ENCODE assay signal across 21 cellular contexts in the genomic region with DNA sequence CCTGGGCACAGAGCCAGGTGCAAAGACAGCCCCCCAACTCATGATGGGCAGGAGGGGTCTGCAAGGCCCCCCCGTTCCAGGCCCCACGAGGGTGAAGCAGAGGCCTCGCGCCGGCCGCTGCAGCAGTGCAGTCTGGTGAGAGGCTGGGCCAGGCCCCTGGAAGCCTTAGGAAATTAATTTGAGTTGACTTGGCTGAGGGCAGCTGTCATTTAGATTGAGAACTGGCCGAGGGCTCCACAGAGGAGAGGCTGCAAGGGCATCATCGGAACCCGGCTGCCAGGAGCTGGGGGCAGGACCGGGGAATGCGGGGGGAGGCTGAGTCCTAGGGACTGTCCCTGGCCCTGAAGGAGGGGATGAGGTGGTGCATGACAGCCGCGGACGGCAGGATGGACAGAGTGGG.
"Had no signal": no experiment of that assay in that cellular context is flagged by ENCODE, and none has a peak within 500 bp of the region (broad histone marks: within the 10 kb centered on the region; RNA-seq: fewer than 3 reads in every experiment).

No MANE protein-coding gene starts in this region.

- H3K9me3 Mint-ChIP-seq: activated naive CD4-positive, alpha-beta T cell treated with anti-CD3 and anti-CD28 coated beads for 36 hours; activated T-cell treated with anti-CD3 and anti-CD28 coated beads, Interleukin-2, amount 50 U/mL, for 4 hours; type B pancreatic cell had no signal

- H3K36me3 Mint-ChIP-seq: naive thymus-derived CD8-positive, alpha-beta T cell had no signal

- H3K4me1 Mint-ChIP-seq: naive thymus-derived CD8-positive, alpha-beta T cell had no signal

- H3K27ac ChIP-seq: brain microvascular endothelial cell, right lobe of liver, stomach, VCaP had no signal

- H3K4me1 ChIP-seq: right lobe of liver had no signal

- H3K4me3 Mint-ChIP-seq: activated naive CD4-positive, alpha-beta T cell treated with anti-CD3 and anti-CD28 coated beads for 36 hours; activated T-cell treated with anti-CD3 and anti-CD28 coated beads, Interleukin-2, amount 50 U/mL, for 4 hours; naive thymus-derived CD8-positive, alpha-beta T cell; type B pancreatic cell had no signal

- DNase-seq: activated CD4-positive, alpha-beta T cell treated with anti-CD3 and anti-CD28 coated beads, Interleukin-2, amount 50 U/mL, for 1 hour; activated CD4-positive, CD25-positive, alpha-beta regulatory T cell treated with anti-CD3 and anti-CD28 coated beads, Interleukin-2, amount 50 U/mL, for 72 hours; activated CD8-positive, alpha-beta memory T cell treated with anti-CD3 and anti-CD28 coated beads, Interleukin-2, amount 50 U/mL, for 4 hours; activated naive CD4-positive, alpha-beta T cell treated with anti-CD3 and anti-CD28 coated beads for 36 hours; activated T-cell treated with anti-CD3 and anti-CD28 coated beads, Interleukin-2, amount 50 U/mL, for 4 hours; anterior cingulate cortex; brain microvascular endothelial cell; central memory CD4-positive, alpha-beta T cell; foreskin melanocyte; hypothalamus; kidney glomerular epithelial cell; mesenchymal stem cell; naive thymus-derived CD8-positive, alpha-beta T cell; right lobe of liver; small intestine; stimulated activated CD4-positive, alpha-beta T cell treated with anti-CD3 and anti-CD28 coated beads, Interleukin-15, amount 100 ng/mL, for 24 hours; stimulated activated CD4-positive, alpha-beta T cell treated with anti-CD3 and anti-CD28 coated beads, Interleukin-2, amount 100 ng/mL, for 48 hours; stomach; T-helper 2 cell had no signal

- ATAC-seq: activated T-cell treated with anti-CD3 and anti-CD28 coated beads, Interleukin-2, amount 50 U/mL, for 4 hours; naive thymus-derived CD8-positive, alpha-beta T cell; right lobe of liver had no signal

- H3K36me3 ChIP-seq: right lobe of liver had no signal

- H3K27me3 ChIP-seq: brain microvascular endothelial cell, right lobe of liver, stomach had no signal

- H3K27ac Mint-ChIP-seq: activated naive CD4-positive, alpha-beta T cell treated with anti-CD3 and anti-CD28 coated beads for 36 hours; naive thymus-derived CD8-positive, alpha-beta T cell; type B pancreatic cell had no signal

- H3K9me3 ChIP-seq: right lobe of liver, stomach had no signal

- H3K4me3 ChIP-seq: right lobe of liver, stomach had no signal
